ENCODE assay signal across 9 cellular contexts in genomic region chr4:142984871-142985585, GRCh38.
DNase-seq lines count a peak whose midpoint lies in the region; ATAC-seq and TF ChIP-seq lines count a peak whose summit lies in the region.
"Had no signal": no experiment of that assay in that cellular context is flagged by ENCODE, and none has a peak within 500 bp of the region (broad histone marks: within the 10 kb centered on the region; RNA-seq: fewer than 3 reads in every experiment).

No MANE protein-coding gene starts in this region.

- H3K9me3 ChIP-seq in IMR-90 (ENCODE audit: control insufficient read depth, insufficient read depth, low read length) (no peaks in the 10 kb centered on the region), adipocyte (ENCODE audit: control insufficient read depth, low read length) (no peaks in the 10 kb centered on the region), left lung (no peaks in the 10 kb centered on the region)

- H3K27ac ChIP-seq in IMR-90 (ENCODE audit: insufficient read depth, low read length) = no peak overlapping the region
- H3K27ac ChIP-seq in left lung = no peak overlapping the region

- no peak overlapping the region for H3K4me2 ChIP-seq in IMR-90 (ENCODE audit: low read depth, low read length)

- no peak overlapping the region for H4K5ac ChIP-seq in IMR-90 (ENCODE audit: low read depth, low read length)

- H2AK5ac ChIP-seq in IMR-90 (ENCODE audit: low read depth, low read length) = no peak overlapping the region

- H2BK20ac ChIP-seq in IMR-90 (ENCODE audit: low read depth, low read length) = no peak overlapping the region

- H3K27me3 ChIP-seq in IMR-90 (ENCODE audit: control insufficient read depth, insufficient read depth, low read length) = peaks cover 5% of the 10 kb centered on the region
- no peaks in the 10 kb centered on the region for H3K27me3 ChIP-seq in adipocyte (replicated peaks; ENCODE audit: control insufficient read depth, insufficient read depth, low read length)
- no peaks in the 10 kb centered on the region for H3K27me3 ChIP-seq in left lung

- H4K8ac ChIP-seq in IMR-90 (ENCODE audit: low read depth in 2 of 2, low read length in 2 of 2) = no peak overlapping the region

- no peak overlapping the region for H3K23ac ChIP-seq in IMR-90 (ENCODE audit: low read depth, low read length)

- H3K56ac ChIP-seq in IMR-90 (ENCODE audit: extremely low read depth, insufficient read depth, low read length) = no peak overlapping the region

- H3K4me1 ChIP-seq in IMR-90 (ENCODE audit: control insufficient read depth, insufficient read depth, low read length) = no peaks in the 10 kb centered on the region
- no peaks in the 10 kb centered on the region for H3K4me1 ChIP-seq in adipocyte (ENCODE audit: control insufficient read depth, insufficient read depth, low read length)
- H3K4me1 ChIP-seq in left lung = no peaks in the 10 kb centered on the region

- H3K79me1 ChIP-seq in IMR-90 (ENCODE audit: low read depth in 1 of 2, low read length in 2 of 2) = no peaks in the 10 kb centered on the region

- H4K20me1 ChIP-seq in IMR-90 (ENCODE audit: insufficient read depth, low read length) = no peaks in the 10 kb centered on the region

- no peak overlapping the region for H2BK120ac ChIP-seq in IMR-90 (ENCODE audit: low read depth, low read length)

- dilution Hi-C loops in IMR-90 (cut with HindIII; ENCODE audit: low sequenced_read_pairs, unreplicated experiment) = no loop called here

- no peaks in the 10 kb centered on the region for H3K36me3 ChIP-seq in IMR-90 (ENCODE audit: control insufficient read depth, insufficient read depth, low read length)
- H3K36me3 ChIP-seq in adipocyte (ENCODE audit: control insufficient read depth, insufficient read depth, low read length, severe bottlenecking) = no peaks in the 10 kb centered on the region
- no peaks in the 10 kb centered on the region for H3K36me3 ChIP-seq in left lung

- H2AFZ ChIP-seq in IMR-90 (replicated peaks; ENCODE audit: low read length, poor library complexity) = no peak overlapping the region

- CTCF ChIA-PET in IMR-90 (lab: Yijun Ruan, JAX) = interaction anchor here (0.6 to 1.5 kb wide), 7 partner anchors 19 to 612 kb away, joined by 3 to 6 read pairs (median 3); no protein-coding TSS in a partner anchor

- peak; percentile 35 for TF ChIP-seq RAD21 in IMR-90 (IDR thresholded peaks at IDR 0.05; ENCODE audit: low read length)

- TF ChIP-seq CTCF in IMR-90 (conservative IDR thresholded peaks at IDR 0.05; ENCODE audit: low read depth, low read length) (peak; percentile 43), left lung (IDR thresholded peaks at IDR 0.05) (peak; percentile 23 to 31), lower leg skin (IDR thresholded peaks at IDR 0.05) (no peak)

- H4K91ac ChIP-seq in IMR-90 (ENCODE audit: insufficient read depth, low read depth, low read length) = no peak overlapping the region

- H3K14ac ChIP-seq in IMR-90 (replicated peaks; ENCODE audit: low read depth, low read length) = no peak overlapping the region

- H3K9me1 ChIP-seq in IMR-90 (ENCODE audit: insufficient read depth, low read length) = no peaks in the 10 kb centered on the region

- ATAC-seq in IMR-90 (ENCODE audit: low read depth) (peak; percentile 44), left lung (peak; percentile 79), GM18858 (IDR thresholded peaks at IDR 0.05; ENCODE audit: unreplicated experiment) (no peak)

- no peak overlapping the region for H2BK15ac ChIP-seq in IMR-90 (ENCODE audit: low read depth, low read length)

- TF ChIP-seq POLR2A in IMR-90 (IDR thresholded peaks at IDR 0.05; ENCODE audit: low read depth, low read length) (no peak), lower leg skin (IDR thresholded peaks at IDR 0.05) (no peak)

- in situ Hi-C loops in Caki2 (cut with HindIII; ENCODE audit: low pct_unique_long_range_greater_than_20kb, low sequenced_read_pairs) = no loop called here
- in situ Hi-C loops in IMR-90 (cut with MboI; ENCODE audit: low sequenced_read_pairs) = no loop called here

- H3K18ac ChIP-seq in IMR-90 (ENCODE audit: low read depth, low read length) = no peak overlapping the region

- POLR2A ChIA-PET in IMR-90 (lab: Charles Lee; ENCODE audit: unreplicated experiment) = no interaction called here

- H2BK5ac ChIP-seq in IMR-90 (ENCODE audit: low read depth, low read length, poor library complexity, severe bottlenecking) = no peak overlapping the region

- H3K4me3 ChIP-seq in IMR-90 (ENCODE audit: insufficient read depth, low read depth, low read length) (no peak overlapping the region), adipocyte (ENCODE audit: low read length) (no peak overlapping the region), left lung (no peak overlapping the region), lower leg skin (ENCODE audit: low read depth, poor library complexity, severe bottlenecking) (no peak overlapping the region)

- peak; percentile 16 for DNase-seq in Caki2 (ENCODE audit: low read depth)
- DNase-seq in IMR-90 = peak; percentile 17
- peak; percentile 53 for DNase-seq in adipocyte (ENCODE audit: low read depth)
- no peak for DNase-seq in left lung
- no peak for DNase-seq in DMS79 (lab: John Stamatoyannopoulos, UW)
- no peak for DNase-seq in lower leg skin (ENCODE audit: low spot score in 2 of 2)
- DNase-seq in NCI-H2227 (lab: John Stamatoyannopoulos, UW; ENCODE audit: unreplicated experiment) = no peak
- DNase-seq: activated CD4-positive, alpha-beta T cell treated with anti-CD3 and anti-CD28 coated beads, Interleukin-2, amount 50 U/mL, for 4 hours had no signal

- H3K9ac ChIP-seq in IMR-90 (ENCODE audit: low read depth, low read length) (no peak overlapping the region), adipocyte (ENCODE audit: low read length) (no peak overlapping the region)

- H3K4ac ChIP-seq in IMR-90 (ENCODE audit: low read depth, low read length) = no peak overlapping the region

- intact Hi-C loops in IMR-90 (cut with micrococcal nuclease) (loop anchor here (2.0 to 5.0 kb wide), 3 partner anchors 100 to 497 kb away; partner anchors contain the start of gene USP38), left lung (cut with DNase I) (no loop called here), lower leg skin (cut with DNase I; ENCODE audit: low total_unique reads) (no loop called here)

- BruUV-seq in IMR-90 (replicated peaks; lab: Mats Ljungman, UMichigan) = no TSS peak

- no CpG with 5 or more reads among the region's 3 CpGs for WGBS in IMR-90 (ENCODE audit: extremely low coverage in 2 of 2, insufficient read length in 1 of 2), 2 experiments
- 21 to 30% methylated on average over 3 of the region's 3 CpGs for WGBS in lower leg skin, 2 donors

- H2AK9ac ChIP-seq in IMR-90 (replicated peaks; ENCODE audit: low read depth, low read length, poor library complexity) = no peak overlapping the region

TF ChIP-seq in IMR-90, 13 proteins besides CTCF, POLR2A, EP300 and RAD21:
- TF ChIP-seq SMC3 (IDR thresholded peaks at IDR 0.05; ENCODE audit: low read depth, low read length) (peak; percentile 39; the same call in 1 of the 2 replicates), MAFK (IDR thresholded peaks at IDR 0.05; ENCODE audit: low read depth, low read length) (no peak)

Comparison
In these comparisons a context has a peak if more than half of its experiments do, and no peak if none do; other contexts are left out.
1. DNase-seq: peak in Caki2 (single experiment), IMR-90 (single experiment) and adipocyte (single experiment); none in left lung (0 of 2), DMS79 (single experiment), lower leg skin (0 of 2) and NCI-H2227 (single experiment).
2. CTCF ChIP-seq: peak in IMR-90 (single experiment) and left lung (2 of 2); none in lower leg skin (0 of 3).